Comparison of ENCODE assay signal across 13 cellular contexts in genomic region chr4:11631416-11631815, GRCh38.
DNase-seq lines count a peak whose midpoint lies in the region; ATAC-seq and TF ChIP-seq lines count a peak whose summit lies in the region.
"Had no signal": no experiment of that assay in that cellular context is flagged by ENCODE, and none has a peak within 500 bp of the region (broad histone marks: within the 10 kb centered on the region; RNA-seq: fewer than 3 reads in every experiment).

No MANE protein-coding gene starts in this region.

- H2AFZ ChIP-seq in IMR-90 (replicated peaks; ENCODE audit: low read length, poor library complexity), result no peak overlapping the region

- H3K56ac ChIP-seq in IMR-90 (ENCODE audit: extremely low read depth, insufficient read depth, low read length), result no peak overlapping the region

- no peak for TF ChIP-seq CTCF in Calu3 (IDR thresholded peaks at IDR 0.05; ENCODE audit: unreplicated experiment)
- no peak for TF ChIP-seq CTCF in IMR-90 (conservative IDR thresholded peaks at IDR 0.05; ENCODE audit: low read depth, low read length)
- no peak for TF ChIP-seq CTCF in testis (IDR thresholded peaks at IDR 0.05)

- H3K4me1 ChIP-seq in IMR-90 (ENCODE audit: control insufficient read depth, insufficient read depth, low read length) (peaks cover 20% of the 10 kb centered on the region), esophagus (ENCODE audit: control insufficient read depth in 2 of 2, insufficient read depth in 2 of 2, low read length in 1 of 2) (no peaks in the 10 kb centered on the region), testis (no peaks in the 10 kb centered on the region)

- dilution Hi-C loops in IMR-90 (cut with HindIII; ENCODE audit: low sequenced_read_pairs, unreplicated experiment), result no loop called here

- H3K9me3 Mint-ChIP-seq in Calu3 (ENCODE audit: low read depth, unreplicated experiment), result peaks cover 3% of the 10 kb centered on the region
- H3K9me3 Mint-ChIP-seq: GM23338 had no signal

- H3K9me1 ChIP-seq in IMR-90 (ENCODE audit: insufficient read depth, low read length), result no peaks in the 10 kb centered on the region; the same call in none of the 2 replicates

- POLR2A ChIA-PET in IMR-90 (lab: Charles Lee; ENCODE audit: unreplicated experiment), result no interaction called here

- DNase-seq in Calu3 (no peak), IMR-90 (peak; percentile 63), amniotic epithelial cell (ENCODE audit: low read depth) (peak; percentile 21), testis (no peak), NCI-H2029 (lab: John Stamatoyannopoulos, UW) (no peak)
- DNase-seq in activated CD4-positive, alpha-beta T cell treated with anti-CD3 and anti-CD28 coated beads for 4 hours, result no peak
- DNase-seq: ACHN; CD4-positive, CD25-positive, alpha-beta regulatory T cell; H7 had no signal

- no peaks in the 10 kb centered on the region for H3K79me1 ChIP-seq in IMR-90 (ENCODE audit: low read depth in 1 of 2, low read length in 2 of 2)

- intact Hi-C loops in Calu3 (cut with micrococcal nuclease; ENCODE audit: unreplicated experiment), result no loop called here
- intact Hi-C loops in IMR-90 (cut with micrococcal nuclease), result no loop called here
- intact Hi-C loops in testis (cut with DNase I; ENCODE audit: low total_unique reads), result no loop called here

- peak overlapping the region; percentile 34; the same call in 1 of the 2 replicates for H4K5ac ChIP-seq in IMR-90 (ENCODE audit: low read depth, low read length)

- ATAC-seq in IMR-90 (ENCODE audit: low read depth), result peak; percentile 57
- no peak for ATAC-seq in GM21786 (IDR thresholded peaks at IDR 0.05; ENCODE audit: unreplicated experiment)
- ATAC-seq: GM23338 had no signal

- no peak overlapping the region for H3K27ac ChIP-seq in IMR-90 (ENCODE audit: insufficient read depth, low read length)
- peak overlapping the region; percentile 68 to 87 for H3K27ac ChIP-seq in esophagus (ENCODE audit: low read depth in 2 of 2, low read length in 1 of 2)
- H3K27ac ChIP-seq in testis, result no peak overlapping the region

- H3K4me3 Mint-ChIP-seq in Calu3 (ENCODE audit: low read depth, unreplicated experiment), result no peak overlapping the region
- H3K4me3 Mint-ChIP-seq: CD4-positive, CD25-positive, alpha-beta regulatory T cell; GM23338 had no signal

- no peak for TF ChIP-seq POLR2A in IMR-90 (IDR thresholded peaks at IDR 0.05; ENCODE audit: low read depth, low read length)
- TF ChIP-seq POLR2A in testis (IDR thresholded peaks at IDR 0.05), result no peak

- peaks cover 3% of the 10 kb centered on the region; the same call in 1 of the 2 replicates for H3K9me3 ChIP-seq in IMR-90 (ENCODE audit: control insufficient read depth, insufficient read depth, low read length)
- no peaks in the 10 kb centered on the region for H3K9me3 ChIP-seq in esophagus (ENCODE audit: control insufficient read depth in 2 of 2, insufficient read depth in 1 of 2, low read depth in 1 of 2, low read length in 1 of 2)
- H3K9me3 ChIP-seq in testis, result no peaks in the 10 kb centered on the region
- H3K9me3 ChIP-seq: BLaER1 treated with 17β-estradiol and CSF1 and Interleukin-3, amounts not matched to agents 10 nM and 100 nM had no signal

- H3K9ac ChIP-seq in IMR-90 (ENCODE audit: low read depth, low read length), result no peak overlapping the region
- H3K9ac ChIP-seq: BLaER1 treated with 17β-estradiol and CSF1 and Interleukin-3, amounts not matched to agents 10 nM and 100 nM had no signal

- H3K4me3 ChIP-seq in IMR-90 (ENCODE audit: insufficient read depth, low read depth, low read length) (no peak overlapping the region), esophagus (ENCODE audit: low read depth in 1 of 2, low read length in 2 of 2) (no peak overlapping the region), testis (no peak overlapping the region)
- H3K4me3 ChIP-seq: BLaER1 treated with 17β-estradiol and CSF1 and Interleukin-3, amounts not matched to agents 10 nM and 100 nM; GM23338 had no signal

- no peak overlapping the region for H3K23ac ChIP-seq in IMR-90 (ENCODE audit: low read depth, low read length)

- no peak overlapping the region for H3K14ac ChIP-seq in IMR-90 (replicated peaks; ENCODE audit: low read depth, low read length)

- no peak for TF ChIP-seq RAD21 in IMR-90 (IDR thresholded peaks at IDR 0.05; ENCODE audit: low read length)

- 0 out of 2 replicates have a peak overlapping the region, but pooled peaks have one; percentile 20 for H2AK5ac ChIP-seq in IMR-90 (ENCODE audit: low read depth, low read length)

- H3K18ac ChIP-seq in IMR-90 (ENCODE audit: low read depth, low read length), result peak overlapping the region; percentile 87; the same call in 1 of the 2 replicates

- H3K27ac Mint-ChIP-seq in Calu3 (ENCODE audit: unreplicated experiment), result peak overlapping the region; percentile 98
- H3K27ac Mint-ChIP-seq: CD4-positive, CD25-positive, alpha-beta regulatory T cell; GM23338 had no signal

- no peak overlapping the region for H2BK20ac ChIP-seq in IMR-90 (ENCODE audit: low read depth, low read length)

- no peak overlapping the region for H4K8ac ChIP-seq in IMR-90 (ENCODE audit: low read depth in 2 of 2, low read length in 2 of 2)

- H2BK15ac ChIP-seq in IMR-90 (ENCODE audit: low read depth, low read length), result no peak overlapping the region

- BruUV-seq in Calu3 (replicated peaks; lab: Mats Ljungman, UMichigan) (no TSS peak), IMR-90 (replicated peaks; lab: Mats Ljungman, UMichigan) (no TSS peak)

- H4K20me1 ChIP-seq in IMR-90 (ENCODE audit: insufficient read depth, low read length), result no peaks in the 10 kb centered on the region
- H4K20me1 ChIP-seq: BLaER1 treated with 17β-estradiol and CSF1 and Interleukin-3, amounts not matched to agents 10 nM and 100 nM had no signal

- H2AK9ac ChIP-seq in IMR-90 (replicated peaks; ENCODE audit: low read depth, low read length, poor library complexity), result no peak overlapping the region

- CTCF ChIA-PET in Calu3 (lab: Charles Lee) (interaction anchor here (0.5 kb wide), 1 partner anchor 18 kb away, joined by 10 read pairs; no protein-coding TSS in a partner anchor), IMR-90 (lab: Yijun Ruan, JAX) (interaction anchor here (0.5 to 1.1 kb wide), 3 partner anchors 18 to 110 kb away, joined by 3 read pairs; no protein-coding TSS in a partner anchor)

- H3K36me3 Mint-ChIP-seq in Calu3 (ENCODE audit: insufficient read depth, unreplicated experiment), result peaks cover 33% of the 10 kb centered on the region
- H3K36me3 Mint-ChIP-seq: CD4-positive, CD25-positive, alpha-beta regulatory T cell had no signal

- H3K4me1 Mint-ChIP-seq in Calu3 (ENCODE audit: low read depth, unreplicated experiment), result peaks cover 91% of the 10 kb centered on the region

- peak overlapping the region; percentile 79 for H3K4me2 ChIP-seq in IMR-90 (ENCODE audit: low read depth, low read length)
- H3K4me2 ChIP-seq: GM23338 had no signal

- H2BK120ac ChIP-seq in IMR-90 (ENCODE audit: low read depth, low read length), result peak overlapping the region; percentile 10

- no peaks in the 10 kb centered on the region for H3K27me3 ChIP-seq in IMR-90 (ENCODE audit: control insufficient read depth, insufficient read depth, low read length)
- H3K27me3 ChIP-seq in esophagus (ENCODE audit: control insufficient read depth in 1 of 2, insufficient read depth in 2 of 2, low read length in 2 of 2), result no peaks in the 10 kb centered on the region
- H3K27me3 ChIP-seq in testis, result no peaks in the 10 kb centered on the region
- H3K27me3 ChIP-seq: BLaER1 treated with 17β-estradiol and CSF1 and Interleukin-3, amounts not matched to agents 10 nM and 100 nM had no signal

- H4K91ac ChIP-seq in IMR-90 (ENCODE audit: insufficient read depth, low read depth, low read length), result no peak overlapping the region

- H2BK5ac ChIP-seq in IMR-90 (ENCODE audit: low read depth, low read length, poor library complexity, severe bottlenecking), result no peak overlapping the region

- WGBS in IMR-90 (ENCODE audit: extremely low coverage in 2 of 2, insufficient read length in 1 of 2), 2 experiments, result no CpG with 5 or more reads among the region's 2 CpGs
- WGBS in esophagus, 2 donors, result 56 to 74% methylated on average over 2 of the region's 2 CpGs
- 91 to 99% methylated on average over 2 of the region's 2 CpGs for WGBS in testis, 2 donors

- 0 out of 2 replicates have a peak overlapping the region, but pooled peaks have one; percentile 7 for H3K4ac ChIP-seq in IMR-90 (ENCODE audit: low read depth, low read length)

- no peaks in the 10 kb centered on the region for H3K27me3 Mint-ChIP-seq in Calu3 (ENCODE audit: unreplicated experiment)
- H3K27me3 Mint-ChIP-seq: CD4-positive, CD25-positive, alpha-beta regulatory T cell had no signal

- no peaks in the 10 kb centered on the region for H3K36me3 ChIP-seq in IMR-90 (ENCODE audit: control insufficient read depth, insufficient read depth, low read length)
- H3K36me3 ChIP-seq in esophagus (ENCODE audit: control insufficient read depth in 2 of 2, insufficient read depth in 2 of 2, low read length in 1 of 2), result no peaks in the 10 kb centered on the region
- no peaks in the 10 kb centered on the region for H3K36me3 ChIP-seq in testis (ENCODE audit: low read depth, missing control alignments)
- H3K36me3 ChIP-seq: BLaER1 treated with 17β-estradiol and CSF1 and Interleukin-3, amounts not matched to agents 10 nM and 100 nM had no signal

- in situ Hi-C loops in IMR-90 (cut with MboI; ENCODE audit: low sequenced_read_pairs), result no loop called here

TF ChIP-seq in IMR-90, 13 proteins besides CTCF, POLR2A, EP300 and RAD21:
- TF ChIP-seq SMC3 (IDR thresholded peaks at IDR 0.05; ENCODE audit: low read depth, low read length), result no peak
- TF ChIP-seq MAFK (IDR thresholded peaks at IDR 0.05; ENCODE audit: low read depth, low read length), result peak; percentile 59

Comparison
In these comparisons a context has a peak if more than half of its experiments do, and no peak if none do; other contexts are left out.
1. DNase-seq: peak in IMR-90 (single experiment) and amniotic epithelial cell (single experiment); none in Calu3 (single experiment), testis (single experiment), NCI-H2029 (single experiment) and activated CD4-positive, alpha-beta T cell treated with anti-CD3 and anti-CD28 coated beads for 4 hours (0 of 2).
2. H3K27ac ChIP-seq: peak in esophagus (2 of 2); none in IMR-90 (single experiment) and testis (0 of 2).